In genomic region chr20:41462372-41463161, GRCh38 we compare ENCODE assay signal across 15 cellular contexts.
DNase-seq lines count a peak whose midpoint lies in the region; ATAC-seq, FAIRE-seq and TF ChIP-seq lines count a peak whose summit lies in the region.
"Had no signal": no experiment of that assay in that cellular context is flagged by ENCODE, and none has a peak within 500 bp of the region (broad histone marks: within the 10 kb centered on the region; RNA-seq: fewer than 3 reads in every experiment).

No MANE protein-coding gene starts in this region.

- FAIRE-seq in GM12892 (lab: Jason Lieb, UNC), result no peak

- DNase-seq in GM12892 (ENCODE audit: insufficient read length) (peak; percentile 12), NCI-H2227 treated with DMSO at 0.1 percent for 48 hours (lab: John Stamatoyannopoulos, UW) (no peak), inferior parietal cortex (ENCODE audit: extremely low spot score) (no peak)
- no peak for DNase-seq in stimulated activated CD4-positive, alpha-beta T cell treated with anti-CD3 and anti-CD28 coated beads, Interleukin-2, amount 100 ng/mL, for 24 hours
- DNase-seq: activated CD4-positive, alpha-beta memory T cell treated with anti-CD3 and anti-CD28 coated beads, Interleukin-2, amount 10 ng/mL, durations not matched to agents 7 days and 5 days; activated naive CD8-positive, alpha-beta T cell treated with anti-CD3 and anti-CD28 coated beads, Interleukin-2, amount 10 ng/mL, durations not matched to agents 7 days and 5 days; AML-193; GM23248; Karpas-422; Right ventricle myocardium superior had no signal

- ATAC-seq in GM18909 (IDR thresholded peaks at IDR 0.05; ENCODE audit: poor library complexity, unreplicated experiment), result peak; percentile 62
- peak; percentile 64 for ATAC-seq in HG02759 (IDR thresholded peaks at IDR 0.05; ENCODE audit: unreplicated experiment)
- ATAC-seq in HG03521 (IDR thresholded peaks at IDR 0.05; ENCODE audit: unreplicated experiment), result peak; percentile 62
- no peak for ATAC-seq in GM19467 (IDR thresholded peaks at IDR 0.05; ENCODE audit: unreplicated experiment)
- ATAC-seq: stimulated activated memory B cell treated with anti-CD40 and anti-IgM and Interleukin-4, amounts not matched to agents 10 μg/mL and 1 μg/mL and 100 μg/mL, for 72 hours had no signal

- no peak for TF ChIP-seq POLR2A in GM12892 (IDR thresholded peaks at IDR 0.05; ENCODE audit: low read depth, low read length)
